Comparison of ENCODE assay signal across 13 cellular contexts in the genomic region with DNA sequence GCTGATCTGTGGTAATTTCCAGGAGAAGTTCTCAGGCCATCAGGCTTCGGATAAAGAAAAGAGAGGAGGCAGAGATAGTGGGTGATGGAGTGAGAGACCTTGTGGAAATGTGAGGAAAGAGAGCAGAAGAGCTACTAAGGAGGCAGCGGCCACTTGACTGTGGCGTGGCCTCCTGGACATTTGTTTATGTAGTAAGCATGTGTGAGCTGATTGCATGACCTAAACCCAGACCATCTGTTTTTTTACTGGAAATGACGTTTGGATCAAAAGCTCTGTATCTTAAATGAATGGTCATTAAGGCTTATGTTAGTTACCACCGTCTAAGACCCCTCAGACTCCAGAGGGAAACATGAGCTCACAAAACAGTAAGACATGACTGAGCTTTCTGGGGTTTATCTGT. TPM values are rescaled to one million over a fixed set of nuclear protein-coding genes. Genes with fewer than 3 reads are reported as not detected.
DNase-seq lines count a peak whose midpoint lies in the region; ATAC-seq and TF ChIP-seq lines count a peak whose summit lies in the region.
"Had no signal": no experiment of that assay in that cellular context is flagged by ENCODE, and none has a peak within 500 bp of the region (broad histone marks: within the 10 kb centered on the region; RNA-seq: fewer than 3 reads in every experiment).

No MANE protein-coding gene starts in this region.

- TF ChIP-seq EP300 in sigmoid colon (IDR thresholded peaks at IDR 0.05) = no peak
- no peak for TF ChIP-seq EP300 in tibial nerve (IDR thresholded peaks at IDR 0.05)

- POLR2A ChIA-PET in CD4-positive, alpha-beta T cell (lab: Charles Lee) = no interaction called here

- H3K27me3 Mint-ChIP-seq in CD4-positive, alpha-beta T cell = no peaks in the 10 kb centered on the region
- H3K27me3 Mint-ChIP-seq: activated naive CD8-positive, alpha-beta T cell treated with anti-CD3 and anti-CD28 coated beads, Interleukin-2, amount 50 U/mL, for 24 hours had no signal

- H3K9me3 Mint-ChIP-seq in CD4-positive, alpha-beta T cell = no peaks in the 10 kb centered on the region
- H3K9me3 Mint-ChIP-seq: activated naive CD8-positive, alpha-beta T cell treated with anti-CD3 and anti-CD28 coated beads, Interleukin-2, amount 50 U/mL, for 24 hours had no signal

- ATAC-seq in CD4-positive, alpha-beta T cell (ENCODE audit: poor library complexity) = no peak
- ATAC-seq: activated naive CD8-positive, alpha-beta T cell treated with anti-CD3 and anti-CD28 coated beads, Interleukin-2, amount 50 U/mL, for 24 hours had no signal

- H3K4me3 ChIP-seq in sigmoid colon (no peak overlapping the region), tibial nerve (no peak overlapping the region)
- H3K4me3 ChIP-seq: prostate gland had no signal

- TF ChIP-seq CTCF in sigmoid colon (IDR thresholded peaks at IDR 0.05) (no peak), tibial nerve (IDR thresholded peaks at IDR 0.05) (no peak)
- TF ChIP-seq CTCF in CD4-positive, alpha-beta T cell (IDR thresholded peaks at IDR 0.05) = no peak

- no peak overlapping the region for H3K27ac Mint-ChIP-seq in CD4-positive, alpha-beta T cell
- H3K27ac Mint-ChIP-seq: activated naive CD8-positive, alpha-beta T cell treated with anti-CD3 and anti-CD28 coated beads, Interleukin-2, amount 50 U/mL, for 24 hours had no signal

- H3K27me3 ChIP-seq in sigmoid colon = no peaks in the 10 kb centered on the region
- H3K27me3 ChIP-seq in tibial nerve = no peaks in the 10 kb centered on the region
- H3K27me3 ChIP-seq in CD4-positive, alpha-beta T cell (ENCODE audit: control insufficient read depth, insufficient read depth, low read length) = no peaks in the 10 kb centered on the region

- TF ChIP-seq POLR2A in sigmoid colon (IDR thresholded peaks at IDR 0.05) (no peak), tibial nerve (IDR thresholded peaks at IDR 0.05) (no peak)

- peaks cover 0 to 67% (median 59%) of the 10 kb centered on the region in 4 donors for H3K4me1 ChIP-seq in sigmoid colon
- H3K4me1 ChIP-seq in tibial nerve = peaks cover 0 to 7% (median 6%) of the 10 kb centered on the region in 4 donors

- DNase-seq in ELR (ENCODE audit: low read depth) = peak; percentile 44
- DNase-seq in amniotic epithelial cell (ENCODE audit: low read depth) = peak; percentile 66
- DNase-seq in iris pigment epithelial cell (ENCODE audit: low read depth) = peak; percentile 45
- DNase-seq in sigmoid colon = no peak
- no peak for DNase-seq in iPS-NIHi11 (ENCODE audit: low spot score)
- DNase-seq in stimulated activated naive CD4-positive, alpha-beta T cell treated with Interleukin-2 at 50 U/mL for 16 hours (lab: John Stamatoyannopoulos, UW) = no peak
- DNase-seq in tibial nerve (ENCODE audit: low spot score in 2 of 2) = no peak
- no peak for DNase-seq in CD4-positive, alpha-beta T cell
- DNase-seq: activated CD8-positive, alpha-beta memory T cell treated with anti-CD3 and anti-CD28 coated beads for 24 hours; activated naive CD8-positive, alpha-beta T cell treated with anti-CD3 and anti-CD28 coated beads, Interleukin-2, amount 50 U/mL, for 24 hours; NCI-H1417; WERI-Rb-1 had no signal

- H3K27ac ChIP-seq in sigmoid colon = peak overlapping the region; percentile 36 to 97 (median 72)
- H3K27ac ChIP-seq in tibial nerve = no peak overlapping the region
- H3K27ac ChIP-seq in CD4-positive, alpha-beta T cell (ENCODE audit: low read depth, low read length) = no peak overlapping the region
- H3K27ac ChIP-seq: prostate gland, WERI-Rb-1 had no signal

- peaks cover 4% of the 10 kb centered on the region for H3K4me1 Mint-ChIP-seq in CD4-positive, alpha-beta T cell (ENCODE audit: low read depth)

- no peaks in the 10 kb centered on the region for H3K36me3 Mint-ChIP-seq in CD4-positive, alpha-beta T cell (ENCODE audit: low read depth)

- CTCF ChIA-PET in CD4-positive, alpha-beta T cell (lab: Charles Lee) = no interaction called here

- no peaks in the 10 kb centered on the region for H3K9me3 ChIP-seq in sigmoid colon
- no peaks in the 10 kb centered on the region for H3K9me3 ChIP-seq in tibial nerve
- no peaks in the 10 kb centered on the region for H3K9me3 ChIP-seq in CD4-positive, alpha-beta T cell (ENCODE audit: control insufficient read depth, low read length)
- H3K9me3 ChIP-seq: prostate gland had no signal

- no peak overlapping the region for H3K4me3 Mint-ChIP-seq in CD4-positive, alpha-beta T cell
- H3K4me3 Mint-ChIP-seq: activated naive CD8-positive, alpha-beta T cell treated with anti-CD3 and anti-CD28 coated beads, Interleukin-2, amount 50 U/mL, for 24 hours had no signal

- 42 to 74% methylated on average over 5 of the region's 5 CpGs for WGBS in sigmoid colon, 2 donors
- WGBS in tibial nerve, 2 donors = 65 to 68% methylated on average over 5 of the region's 5 CpGs

- intact Hi-C loops in sigmoid colon (cut with DNase I) = no loop called here
- intact Hi-C loops in CD4-positive, alpha-beta T cell (cut with DNase I, micrococcal nuclease) = no loop called here

- H3K36me3 ChIP-seq in sigmoid colon = peaks cover 0 to 36% (median 5%) of the 10 kb centered on the region in 4 donors
- H3K36me3 ChIP-seq in tibial nerve = peaks cover 0 to 2% (median 0%) of the 10 kb centered on the region in 3 donors
- H3K36me3 ChIP-seq: prostate gland, WERI-Rb-1 had no signal

RNA-seq across cellular contexts. Expression of a gene that starts 13.6 kb away (rescaled TPM):
- 100 to 1,000 TPM in 3 of 4 donors, 10 to 100 TPM in 1; 92.4 to 118 (median 109) TPM for total RNA-seq in sigmoid colon
- 100 to 1,000 TPM in 1 of 3 donors, 10 to 100 TPM in 2; 54.7 to 259 (median 79.1) TPM for polyA plus RNA-seq in sigmoid colon
- total RNA-seq in tibial nerve = 10 to 100 TPM in 2 of 4 donors, 1 to 10 TPM in 2; 6.0 to 21.9 (median 12.2) TPM
- 1 to 10 TPM; 3.5 to 4.5 TPM for total RNA-seq in CD4-positive, alpha-beta T cell

Comparison
In these comparisons a context has a peak if more than half of its experiments do, and no peak if none do; other contexts are left out.
1. DNase-seq: peak in ELR (single experiment), amniotic epithelial cell (single experiment) and iris pigment epithelial cell (single experiment); none in sigmoid colon (single experiment), iPS-NIHi11 (single experiment), stimulated activated naive CD4-positive, alpha-beta T cell treated with Interleukin-2 at 50 U/mL for 16 hours (single experiment), tibial nerve (0 of 2) and CD4-positive, alpha-beta T cell (0 of 10).
2. H3K27ac ChIP-seq: peak in sigmoid colon (4 of 4); none in tibial nerve (0 of 4) and CD4-positive, alpha-beta T cell (single experiment).
3. RNA of a gene that starts 13.6 kb away (total RNA-seq): 92.4 to 118 TPM in sigmoid colon; 6.0 to 21.9 TPM in tibial nerve and 3.5 to 4.5 TPM in CD4-positive, alpha-beta T cell; every median in the first group is over 4 times any median in the second.